Comparison of ENCODE assay signal across 17 cellular contexts in the genomic region with DNA sequence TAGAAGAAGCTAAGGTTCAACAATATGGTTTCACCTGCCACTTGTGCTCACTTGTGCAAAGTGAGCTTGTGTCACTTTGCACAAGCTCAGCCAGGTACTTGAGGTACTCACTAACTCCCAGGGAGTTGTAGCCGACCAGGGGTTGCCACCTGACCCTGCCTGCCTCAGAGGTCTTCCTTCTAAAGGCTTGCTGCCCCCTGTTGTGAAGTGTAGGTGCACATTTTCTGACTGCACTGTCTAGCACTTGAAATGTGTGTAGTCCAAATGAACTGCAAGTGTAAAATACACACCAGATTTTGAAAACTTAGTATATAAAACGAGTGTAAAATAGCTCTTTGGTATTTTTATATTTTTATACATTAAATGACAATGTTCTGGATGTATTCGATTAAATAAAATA.
"Had no signal": no experiment of that assay in that cellular context is flagged by ENCODE, and none has a peak within 500 bp of the region (broad histone marks: within the 10 kb centered on the region; RNA-seq: fewer than 3 reads in every experiment).

No MANE protein-coding gene starts in this region.

- H3K27ac ChIP-seq: brain microvascular endothelial cell, esophagus muscularis mucosa, lower lobe of right lung, parathyroid adenoma, thyroid gland, vagina had no signal

- H3K9me3 ChIP-seq: esophagus muscularis mucosa, lower lobe of right lung, thyroid gland, vagina had no signal

- H3K4me3 Mint-ChIP-seq: activated CD4-positive, alpha-beta memory T cell treated with anti-CD3 and anti-CD28 coated beads for 36 hours; activated naive CD8-positive, alpha-beta T cell treated with anti-CD3 and anti-CD28 coated beads for 36 hours had no signal

- H3K36me3 ChIP-seq: brain microvascular endothelial cell, esophagus muscularis mucosa, lower lobe of right lung, thyroid gland, vagina had no signal

- H3K9me3 Mint-ChIP-seq: activated CD4-positive, alpha-beta memory T cell treated with anti-CD3 and anti-CD28 coated beads for 36 hours; activated naive CD8-positive, alpha-beta T cell treated with anti-CD3 and anti-CD28 coated beads for 36 hours had no signal

- DNase-seq: activated CD4-positive, alpha-beta memory T cell treated with anti-CD3 and anti-CD28 coated beads for 36 hours; activated CD4-positive, CD25-positive, alpha-beta regulatory T cell treated with anti-CD3 and anti-CD28 coated beads, Interleukin-2, amount 50 U/mL, for 72 hours; activated gamma-delta T cell; activated naive CD8-positive, alpha-beta T cell treated with anti-CD3 and anti-CD28 coated beads for 36 hours; activated T-cell treated with anti-CD3 and anti-CD28 coated beads, Interleukin-2, amount 50 U/mL, for 48 hours; brain microvascular endothelial cell; cerebellar nuclear complex; glutamatergic neuron; lower lobe of right lung; midbrain; retina; stimulated activated CD4-positive, alpha-beta T cell treated with anti-CD3 and anti-CD28 coated beads, Interleukin-15, amount 100 ng/mL, for 24 hours; stimulated activated CD4-positive, alpha-beta T cell treated with anti-CD3 and anti-CD28 coated beads, Interleukin-4, amount 100 ng/mL, for 24 hours; thyroid gland had no signal

- H3K36me3 Mint-ChIP-seq: activated CD4-positive, alpha-beta memory T cell treated with anti-CD3 and anti-CD28 coated beads for 36 hours; activated naive CD8-positive, alpha-beta T cell treated with anti-CD3 and anti-CD28 coated beads for 36 hours had no signal

- ATAC-seq: lower lobe of right lung had no signal

- H3K27me3 ChIP-seq: brain microvascular endothelial cell, esophagus muscularis mucosa, thyroid gland, vagina had no signal

- H3K4me1 ChIP-seq: esophagus muscularis mucosa, lower lobe of right lung, parathyroid adenoma, thyroid gland had no signal

- H3K79me2 ChIP-seq: parathyroid adenoma had no signal

- H3K4me3 ChIP-seq: esophagus muscularis mucosa, lower lobe of right lung, thyroid gland, vagina had no signal
